Comparison of ENCODE assay signal across 10 cellular contexts in the genomic region with DNA sequence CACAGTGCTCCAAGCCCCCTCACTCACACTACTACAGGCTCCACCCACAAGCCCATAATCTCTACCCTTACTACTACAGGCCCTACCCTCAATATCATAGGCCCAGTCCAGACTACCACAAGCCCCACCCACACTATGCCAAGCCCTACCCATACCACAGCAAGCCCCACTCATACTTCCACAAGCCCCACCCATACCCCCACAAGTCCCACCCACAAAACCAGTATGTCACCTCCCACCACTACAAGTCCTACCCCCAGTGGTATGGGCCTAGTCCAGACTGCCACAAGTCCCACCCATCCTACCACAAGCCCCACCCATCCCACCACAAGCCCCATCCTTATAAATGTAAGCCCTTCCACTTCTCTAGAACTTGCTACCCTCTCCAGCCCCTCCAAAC. TPM values are rescaled to one million over a fixed set of nuclear protein-coding genes. Genes with fewer than 3 reads are reported as not detected.
DNase-seq lines count a peak whose midpoint lies in the region; ATAC-seq and TF ChIP-seq lines count a peak whose summit lies in the region.
"Had no signal": no experiment of that assay in that cellular context is flagged by ENCODE, and none has a peak within 500 bp of the region (broad histone marks: within the 10 kb centered on the region; RNA-seq: fewer than 3 reads in every experiment).

No MANE protein-coding gene starts in this region.

- no peaks in the 10 kb centered on the region for H3K36me3 ChIP-seq in Panc1 (ENCODE audit: control insufficient read depth, insufficient read depth, low read length)
- peaks cover 81% of the 10 kb centered on the region for H3K36me3 ChIP-seq in left ventricle myocardium inferior

- H3K9me3 ChIP-seq in Panc1 (ENCODE audit: control insufficient read depth, insufficient read depth, low read depth, low read length) (no peaks in the 10 kb centered on the region), left ventricle myocardium inferior (replicated peaks) (no peaks in the 10 kb centered on the region)

- H3K4me1 ChIP-seq in Panc1 (ENCODE audit: control insufficient read depth, insufficient read depth, low read length) (peaks cover 15% of the 10 kb centered on the region), left ventricle myocardium inferior (peaks cover 99% of the 10 kb centered on the region)

- CTCF ChIA-PET in Panc1 (lab: Charles Lee), result interaction anchor here (0.6 kb wide), 1 partner anchor 467 kb away, joined by 3 read pairs; no protein-coding TSS in a partner anchor

- no TSS peak for BruUV-seq in Panc1 (replicated peaks; lab: Mats Ljungman, UMichigan)

- DNase-seq in activated gamma-delta T cell treated with Interleukin-2 at 50 U/mL for 16 hours (peak; percentile 68), activated gamma-delta T cell (lab: John Stamatoyannopoulos, UW) (no peak), Panc1 (ENCODE audit: low read depth, low spot score) (no peak), left ventricle myocardium inferior (no peak)
- DNase-seq in activated T-cell treated with anti-CD3 and anti-CD28 coated beads, Interleukin-2, amount 50 U/mL, for 48 hours, result peak; percentile 76 to 80
- peak; percentile 40 to 42 for DNase-seq in stimulated activated CD8-positive, alpha-beta memory T cell treated with anti-CD3 and anti-CD28 coated beads, Interleukin-7, amount 100 ng/mL, for 1 hour (ENCODE audit: low read depth in 2 of 2)

- ATAC-seq in Panc1, result peak; percentile 42
- ATAC-seq in GM21717 (IDR thresholded peaks at IDR 0.05; ENCODE audit: unreplicated experiment), result no peak
- ATAC-seq in HG02642 (IDR thresholded peaks at IDR 0.05; ENCODE audit: poor library complexity, unreplicated experiment), result no peak

- intact Hi-C loops in Panc1 (cut with micrococcal nuclease; ENCODE audit: unreplicated experiment) (loop anchor here (10.0 kb wide), 1 partner anchor 102 kb away; a partner anchor contains a TSS), left ventricle myocardium inferior (cut with micrococcal nuclease) (no loop called here)

- H3K27ac ChIP-seq in Panc1 (ENCODE audit: low read length) (no peak overlapping the region), left ventricle myocardium inferior (replicated peaks) (peak overlapping the region; percentile 99)

- in situ Hi-C loops in Panc1 (cut with HindIII; ENCODE audit: low pct_unique_long_range_greater_than_20kb, low sequenced_read_pairs), result no loop called here

- H3K4me3 ChIP-seq in Panc1 (ENCODE audit: low read depth in 2 of 2, low read length in 2 of 2) (no peak overlapping the region), left ventricle myocardium inferior (no peak overlapping the region)
- H3K4me3 ChIP-seq: skin epidermis had no signal

- no peak for TF ChIP-seq CTCF in Panc1 (IDR thresholded peaks at IDR 0.05)
- no peak for TF ChIP-seq CTCF in left ventricle myocardium inferior (IDR thresholded peaks at IDR 0.05; ENCODE audit: borderline replicate concordance)

- POLR2A ChIA-PET in Panc1 (lab: Charles Lee), result no interaction called here

- H3K27me3 ChIP-seq in Panc1 (ENCODE audit: control insufficient read depth, insufficient read depth, low read length), result no peaks in the 10 kb centered on the region
- no peaks in the 10 kb centered on the region for H3K27me3 ChIP-seq in left ventricle myocardium inferior (ENCODE audit: low read depth)

RNA-seq across cellular contexts. Expression of a gene that starts 13.8 kb away (rescaled TPM):
- 82.2 TPM for total RNA-seq in Panc1 (2021; ENCODE audit: unreplicated experiment)
- polyA plus RNA-seq in Panc1 (2012; ENCODE audit: insufficient read length), result 49.8 TPM
- 79.7 TPM for total RNA-seq in left ventricle myocardium inferior

RNA-seq across cellular contexts. Expression of a gene that starts 19.9 kb away (rescaled TPM):
- total RNA-seq in Panc1 (2021; ENCODE audit: unreplicated experiment) (33.1 TPM), left ventricle myocardium inferior (26.1 TPM)
- 25.5 TPM for polyA plus RNA-seq in Panc1 (2012; ENCODE audit: insufficient read length)

RNA-seq across cellular contexts. Expression of a gene that starts 59.1 kb away (rescaled TPM):
- total RNA-seq in Panc1 (2021; ENCODE audit: unreplicated experiment) (not detected), left ventricle myocardium inferior (not detected)
- polyA plus RNA-seq in Panc1 (2012; ENCODE audit: insufficient read length), result not detected
- polyA plus RNA-seq: BJ had no signal

Comparison
In these comparisons a context has a peak if more than half of its experiments do, and no peak if none do; other contexts are left out.
1. DNase-seq: peak in activated gamma-delta T cell treated with Interleukin-2 at 50 U/mL for 16 hours (single experiment), activated T-cell treated with anti-CD3 and anti-CD28 coated beads, Interleukin-2, amount 50 U/mL, for 48 hours (2 of 2) and stimulated activated CD8-positive, alpha-beta memory T cell treated with anti-CD3 and anti-CD28 coated beads, Interleukin-7, amount 100 ng/mL, for 1 hour (2 of 2); none in activated gamma-delta T cell (single experiment), Panc1 (single experiment) and left ventricle myocardium inferior (single experiment).